Comparison of ENCODE assay signal across 8 cellular contexts in genomic region chr22:28742562-28742962, GRCh38. TPM values are rescaled to one million over a fixed set of nuclear protein-coding genes. Genes with fewer than 3 reads are reported as not detected.
DNase-seq lines count a peak whose midpoint lies in the region; ATAC-seq and TF ChIP-seq lines count a peak whose summit lies in the region.

No MANE protein-coding gene starts in this region.

- WGBS in adrenal gland, 4 donors = 2 to 4% (median 3%) methylated on average over 10 of the region's 10 CpGs
- WGBS in right lobe of liver (ENCODE audit: insufficient coverage, low coverage, low lambda C conversion rate, missing lambda C conversion rate) = 4% methylated on average over 10 of the region's 10 CpGs

- intact Hi-C loops in Right ventricle myocardium superior (cut with DNase I) (loop anchor here (2.0 kb wide), 1 partner anchor 56 kb away; no protein-coding TSS in a partner anchor), adrenal gland (cut with DNase I) (no loop called here), right lobe of liver (cut with DNase I) (no loop called here), upper lobe of right lung (cut with DNase I) (no loop called here)

- ATAC-seq in Right ventricle myocardium superior (ENCODE audit: poor library complexity) (no peak), right lobe of liver (no peak), upper lobe of right lung (no peak), GM21786 (IDR thresholded peaks at IDR 0.05; ENCODE audit: unreplicated experiment) (no peak), HG03175 (IDR thresholded peaks at IDR 0.05; ENCODE audit: unreplicated experiment) (no peak)

- no peaks in the 10 kb centered on the region for H3K9me3 ChIP-seq in right atrium auricular region
- H3K9me3 ChIP-seq in adrenal gland (replicated peaks in 1 of 3) = no peaks in the 10 kb centered on the region
- H3K9me3 ChIP-seq in right lobe of liver = no peaks in the 10 kb centered on the region
- no peaks in the 10 kb centered on the region for H3K9me3 ChIP-seq in upper lobe of right lung

- H3K27ac ChIP-seq in right atrium auricular region (peak overlapping the region; percentile 99 to 100), adrenal gland (peak overlapping the region in 4 of 5 donors; percentile 93 to 99 (median 96)), right lobe of liver (peak overlapping the region; percentile 95 to 97 (median 97)), upper lobe of right lung (peak overlapping the region; percentile 51)

- no peak for DNase-seq in right atrium auricular region (ENCODE audit: low spot score)
- DNase-seq in Right ventricle myocardium superior = no peak
- no peak for DNase-seq in adrenal gland
- no peak for DNase-seq in right lobe of liver
- no peak for DNase-seq in upper lobe of right lung
- no peak for DNase-seq in NK-92 (lab: John Stamatoyannopoulos, UW; ENCODE audit: unreplicated experiment)

- H3K27me3 ChIP-seq in right atrium auricular region = no peaks in the 10 kb centered on the region
- no peaks in the 10 kb centered on the region for H3K27me3 ChIP-seq in adrenal gland
- H3K27me3 ChIP-seq in right lobe of liver = no peaks in the 10 kb centered on the region
- no peaks in the 10 kb centered on the region for H3K27me3 ChIP-seq in upper lobe of right lung

- H3K4me1 ChIP-seq in right atrium auricular region (peaks cover 0 to 17% of the 10 kb centered on the region in 2 donors), adrenal gland (replicated peaks in 1 of 2) (peaks cover 4 to 13% of the 10 kb centered on the region in 2 donors), right lobe of liver (peaks cover 0 to 26% (median 7%) of the 10 kb centered on the region in 4 donors), upper lobe of right lung (peaks cover 12% of the 10 kb centered on the region)

- TF ChIP-seq POLR2A in adrenal gland (IDR thresholded peaks at IDR 0.05) (no peak), right lobe of liver (IDR thresholded peaks at IDR 0.05) (no peak)

- peaks cover 30% of the 10 kb centered on the region for H3K36me3 ChIP-seq in right atrium auricular region
- peaks cover 0 to 38% of the 10 kb centered on the region in 2 donors for H3K36me3 ChIP-seq in adrenal gland (replicated peaks in 1 of 2)
- H3K36me3 ChIP-seq in right lobe of liver = peaks cover 0 to 27% (median 2%) of the 10 kb centered on the region in 4 donors
- H3K36me3 ChIP-seq in upper lobe of right lung = peaks cover 38% of the 10 kb centered on the region

- peak overlapping the region; percentile 98 to 99 for H3K4me3 ChIP-seq in right atrium auricular region
- H3K4me3 ChIP-seq in adrenal gland = peak overlapping the region in 3 of 4 donors; percentile 82 to 99 (median 87)
- peak overlapping the region; percentile 63 to 100 (median 99) for H3K4me3 ChIP-seq in right lobe of liver
- H3K4me3 ChIP-seq in upper lobe of right lung = peak overlapping the region; percentile 99

- TF ChIP-seq CTCF in right atrium auricular region (IDR thresholded peaks at IDR 0.05) = no peak
- TF ChIP-seq CTCF in adrenal gland (IDR thresholded peaks at IDR 0.05) = no peak
- TF ChIP-seq CTCF in right lobe of liver (IDR thresholded peaks at IDR 0.05) = no peak
- TF ChIP-seq CTCF in upper lobe of right lung (IDR thresholded peaks at IDR 0.05) = no peak

RNA-seq across cellular contexts. Expression of gene HSCB, which starts 0.7 kb away (rescaled TPM):
- 10 to 100 TPM; 11.9 to 12.6 TPM for total RNA-seq in right atrium auricular region
- 9.3 TPM for total RNA-seq in Right ventricle myocardium superior
- total RNA-seq in adrenal gland = 10 to 100 TPM; 19.7 to 48.2 (median 27.4) TPM
- 10 to 100 TPM; 29.4 to 31.7 (median 29.8) TPM for polyA plus RNA-seq in adrenal gland
- 10 to 100 TPM; 11.6 to 29.0 (median 13.4) TPM for total RNA-seq in right lobe of liver
- 12.0 TPM for total RNA-seq in upper lobe of right lung

RNA-seq across cellular contexts. Expression of gene CHEK2, which starts 0.9 kb away (rescaled TPM):
- total RNA-seq in right atrium auricular region (10 to 100 TPM in 1 of 2 donors, 1 to 10 TPM in 1; 2.7 to 11.3 TPM), Right ventricle myocardium superior (2.4 TPM), adrenal gland (10 to 100 TPM in 3 of 8 donors, 1 to 10 TPM in 5; 3.2 to 20.1 (median 9.1) TPM), right lobe of liver (1 to 10 TPM; 2.0 to 6.3 (median 4.2) TPM), upper lobe of right lung (9.2 TPM)
- polyA plus RNA-seq in adrenal gland = 10 to 100 TPM; 18.8 to 31.0 (median 23.1) TPM

RNA-seq across cellular contexts. Expression of gene CCDC117, which starts 29.9 kb away (rescaled TPM):
- total RNA-seq in right atrium auricular region (10 to 100 TPM; 13.6 to 17.3 TPM), Right ventricle myocardium superior (12.0 TPM), adrenal gland (10 to 100 TPM; 16.3 to 31.0 (median 23.1) TPM), right lobe of liver (10 to 100 TPM; 15.3 to 24.4 (median 18.0) TPM), upper lobe of right lung (19.7 TPM)
- 10 to 100 TPM in 2 of 3 donors, 1 to 10 TPM in 1; 9.0 to 38.0 (median 13.1) TPM for polyA plus RNA-seq in adrenal gland

RNA-seq across cellular contexts. Expression of gene XBP1, which starts 57.8 kb away (rescaled TPM):
- 100 to 1,000 TPM; 104 to 160 TPM for total RNA-seq in right atrium auricular region
- 61.5 TPM for total RNA-seq in Right ventricle myocardium superior
- total RNA-seq in adrenal gland = 100 to 1,000 TPM in 7 of 8 donors, 10 to 100 TPM in 1; 70.7 to 393 (median 168) TPM
- 100 to 1,000 TPM in 1 of 3 donors, 10 to 100 TPM in 2; 31.2 to 250 (median 42.2) TPM for polyA plus RNA-seq in adrenal gland
- total RNA-seq in right lobe of liver = 100 to 1,000 TPM; 298 to 624 (median 414) TPM
- total RNA-seq in upper lobe of right lung = 255 TPM
